8 cellular contexts compared by ENCODE assay signal in genomic region chr7:98294798-98295382, GRCh38. TPM values are rescaled to one million over a fixed set of nuclear protein-coding genes. Genes with fewer than 3 reads are reported as not detected.
DNase-seq lines count a peak whose midpoint lies in the region; ATAC-seq and TF ChIP-seq lines count a peak whose summit lies in the region.

No MANE protein-coding gene starts in this region.

- peak; percentile 67 for DNase-seq in activated CD4-positive, alpha-beta T cell treated with anti-CD3 and anti-CD28 coated beads for 36 hours
- no peak for DNase-seq in activated CD4-positive, alpha-beta T cell treated with anti-CD3 and anti-CD28 coated beads, Interleukin-2, amount 50 U/mL, for 4 hours
- peak; percentile 39 for DNase-seq in HFFc6
- peak; percentile 78 for DNase-seq in NCI-H2107 treated with DMSO at 0.1 percent for 48 hours (lab: John Stamatoyannopoulos, UW; ENCODE audit: unreplicated experiment)
- peak; percentile 34 for DNase-seq in activated CD4-positive, alpha-beta memory T cell treated with anti-CD3 and anti-CD28 coated beads, Interleukin-2, amount 10 ng/mL, durations not matched to agents 7 days and 5 days
- peak; percentile 45 for DNase-seq in left cardiac atrium
- DNase-seq in smooth muscle cell of the brain vasculature (ENCODE audit: low read depth, low spot score) = peak; percentile 29

- H3K4me3 Mint-ChIP-seq in activated CD4-positive, alpha-beta T cell treated with anti-CD3 and anti-CD28 coated beads for 36 hours = no peak overlapping the region
- H3K4me3 Mint-ChIP-seq in HFFc6 = no peak overlapping the region
- H3K4me3 Mint-ChIP-seq in activated CD4-positive, alpha-beta memory T cell treated with anti-CD3 and anti-CD28 coated beads, Interleukin-2, amount 10 ng/mL, durations not matched to agents 7 days and 5 days = no peak overlapping the region

- no peaks in the 10 kb centered on the region for H3K27me3 Mint-ChIP-seq in activated CD4-positive, alpha-beta T cell treated with anti-CD3 and anti-CD28 coated beads for 36 hours
- H3K27me3 Mint-ChIP-seq in HFFc6 (ENCODE audit: insufficient read depth) = peaks cover 21% of the 10 kb centered on the region
- no peaks in the 10 kb centered on the region for H3K27me3 Mint-ChIP-seq in activated CD4-positive, alpha-beta memory T cell treated with anti-CD3 and anti-CD28 coated beads, Interleukin-2, amount 10 ng/mL, durations not matched to agents 7 days and 5 days

- POLR2A ChIA-PET in activated CD4-positive, alpha-beta T cell treated with anti-CD3 and anti-CD28 coated beads for 36 hours (lab: Charles Lee) = no interaction called here
- POLR2A ChIA-PET in activated CD4-positive, alpha-beta memory T cell treated with anti-CD3 and anti-CD28 coated beads, Interleukin-2, amount 10 ng/mL, durations not matched to agents 7 days and 5 days (lab: Charles Lee) = no interaction called here

- peak; percentile 71 for ATAC-seq in activated CD4-positive, alpha-beta T cell treated with anti-CD3 and anti-CD28 coated beads for 36 hours
- peak; percentile 65 to 89 for ATAC-seq in left cardiac atrium
- ATAC-seq in GM21825 (IDR thresholded peaks at IDR 0.05; ENCODE audit: unreplicated experiment) = no peak

- no peak overlapping the region for H3K27ac Mint-ChIP-seq in activated CD4-positive, alpha-beta T cell treated with anti-CD3 and anti-CD28 coated beads for 36 hours
- peak overlapping the region; percentile 65 for H3K27ac Mint-ChIP-seq in HFFc6
- no peak overlapping the region for H3K27ac Mint-ChIP-seq in activated CD4-positive, alpha-beta memory T cell treated with anti-CD3 and anti-CD28 coated beads, Interleukin-2, amount 10 ng/mL, durations not matched to agents 7 days and 5 days

- peaks cover 3% of the 10 kb centered on the region for H3K36me3 Mint-ChIP-seq in activated CD4-positive, alpha-beta T cell treated with anti-CD3 and anti-CD28 coated beads for 36 hours (ENCODE audit: low read depth)
- 0 out of 2 replicates have a peak, but pooled peaks cover 3% of the 10 kb centered on the region for H3K36me3 Mint-ChIP-seq in HFFc6 (ENCODE audit: low read depth)
- H3K36me3 Mint-ChIP-seq in activated CD4-positive, alpha-beta memory T cell treated with anti-CD3 and anti-CD28 coated beads, Interleukin-2, amount 10 ng/mL, durations not matched to agents 7 days and 5 days (ENCODE audit: low read depth) = no peaks in the 10 kb centered on the region

- intact Hi-C loops in activated CD4-positive, alpha-beta T cell treated with anti-CD3 and anti-CD28 coated beads for 36 hours (cut with DNase I, micrococcal nuclease) = loop anchor here in 1 of 2 experiments (1.0 kb wide), 1 partner anchor 106 kb away; the partner anchor contains the start of gene BAIAP2L1
- intact Hi-C loops in left cardiac atrium (cut with DNase I) = loop anchor here in 1 of 2 donors (2.0 to 10.0 kb wide), 3 partner anchors 106 to 550 kb away; partner anchors contain the start of gene BAIAP2L1

- TF ChIP-seq CTCF in HFFc6 (IDR thresholded peaks at IDR 0.05) = peak; percentile 88

- CTCF ChIA-PET in activated CD4-positive, alpha-beta T cell treated with anti-CD3 and anti-CD28 coated beads for 36 hours (lab: Charles Lee) = interaction anchor here (1.2 to 1.3 kb wide), 2 partner anchors 13 to 40 kb away, joined by 3 read pairs; no protein-coding TSS in a partner anchor
- CTCF ChIA-PET in activated CD4-positive, alpha-beta memory T cell treated with anti-CD3 and anti-CD28 coated beads, Interleukin-2, amount 10 ng/mL, durations not matched to agents 7 days and 5 days (lab: Charles Lee) = interaction anchor here (0.9 to 1.0 kb wide), 2 partner anchors 12 to 106 kb away, joined by 3 read pairs; partner anchors contain the start of gene BAIAP2L1

- H3K4me1 Mint-ChIP-seq in activated CD4-positive, alpha-beta T cell treated with anti-CD3 and anti-CD28 coated beads for 36 hours = no peaks in the 10 kb centered on the region
- H3K4me1 Mint-ChIP-seq in HFFc6 (ENCODE audit: low read depth) = peaks cover 15% of the 10 kb centered on the region
- H3K4me1 Mint-ChIP-seq in activated CD4-positive, alpha-beta memory T cell treated with anti-CD3 and anti-CD28 coated beads, Interleukin-2, amount 10 ng/mL, durations not matched to agents 7 days and 5 days = no peaks in the 10 kb centered on the region

- no peaks in the 10 kb centered on the region for H3K9me3 Mint-ChIP-seq in activated CD4-positive, alpha-beta T cell treated with anti-CD3 and anti-CD28 coated beads for 36 hours (ENCODE audit: low read depth)
- no peaks in the 10 kb centered on the region for H3K9me3 Mint-ChIP-seq in HFFc6
- H3K9me3 Mint-ChIP-seq in activated CD4-positive, alpha-beta memory T cell treated with anti-CD3 and anti-CD28 coated beads, Interleukin-2, amount 10 ng/mL, durations not matched to agents 7 days and 5 days = no peaks in the 10 kb centered on the region

RNA-seq across cellular contexts. Expression of gene BRI3, which starts 13.4 kb away (rescaled TPM):
- 10 to 100 TPM; 45.1 to 47.6 TPM for total RNA-seq in activated CD4-positive, alpha-beta T cell treated with anti-CD3 and anti-CD28 coated beads for 36 hours
- 100 to 1,000 TPM; 288 to 304 (median 295) TPM for total RNA-seq in HFFc6 (2021; fragmentation: NEBNext Ultra II Directional; extraction: Animal tissue kit (Norgen Biotek cat#: 25700))
- 10 to 100 TPM; 49.4 to 49.9 TPM for total RNA-seq in activated CD4-positive, alpha-beta memory T cell treated with anti-CD3 and anti-CD28 coated beads, Interleukin-2, amount 10 ng/mL, durations not matched to agents 7 days and 5 days
- total RNA-seq in left cardiac atrium = 100 to 1,000 TPM; 190 to 207 TPM

RNA-seq across cellular contexts. Expression of gene TECPR1, which starts 42.9 kb away (rescaled TPM):
- 10 to 100 TPM; 21.8 to 26.5 TPM for total RNA-seq in activated CD4-positive, alpha-beta T cell treated with anti-CD3 and anti-CD28 coated beads for 36 hours
- 10 to 100 TPM; 25.6 to 35.6 (median 29.3) TPM for total RNA-seq in HFFc6 (2021; fragmentation: NEBNext Ultra II Directional; extraction: Animal tissue kit (Norgen Biotek cat#: 25700))
- 10 to 100 TPM; 63.9 to 69.4 TPM for total RNA-seq in activated CD4-positive, alpha-beta memory T cell treated with anti-CD3 and anti-CD28 coated beads, Interleukin-2, amount 10 ng/mL, durations not matched to agents 7 days and 5 days
- total RNA-seq in left cardiac atrium = 10 to 100 TPM; 20.9 to 23.4 TPM

Comparison
In these comparisons a context has a peak if more than half of its experiments do, and no peak if none do; other contexts are left out.
1. DNase-seq: peak in activated CD4-positive, alpha-beta T cell treated with anti-CD3 and anti-CD28 coated beads for 36 hours (single experiment), HFFc6 (single experiment), NCI-H2107 treated with DMSO at 0.1 percent for 48 hours (single experiment), activated CD4-positive, alpha-beta memory T cell treated with anti-CD3 and anti-CD28 coated beads, Interleukin-2, amount 10 ng/mL, durations not matched to agents 7 days and 5 days (single experiment), left cardiac atrium (single experiment) and smooth muscle cell of the brain vasculature (single experiment); none in activated CD4-positive, alpha-beta T cell treated with anti-CD3 and anti-CD28 coated beads, Interleukin-2, amount 50 U/mL, for 4 hours (0 of 2).